Comparison of ENCODE assay signal across 1 cellular context in genomic region chr2:126886201-126886905, GRCh38.
A peak's percentile ranks its signal among the peaks of the same experiment; 100 is the strongest.
TF ChIP-seq lines count a peak whose summit lies in the region.

No MANE protein-coding gene starts in this region.

TF ChIP-seq in HEK293, 187 proteins besides CTCF, POLR2A, EP300 and RAD21 (continued from another document and continues in another):
- TF ChIP-seq ZNF398 (tag by site-specific recombination; IDR thresholded peaks at IDR 0.05) (peak; percentile 69), ZNF585B (tag by site-specific recombination; IDR thresholded peaks at IDR 0.05) (no peak), ZNF449 (tag by site-specific recombination; IDR thresholded peaks at IDR 0.05) (no peak), ZNF513 (tag by site-specific recombination; IDR thresholded peaks at IDR 0.05) (no peak), ZNF777 (tag by site-specific recombination; IDR thresholded peaks at IDR 0.05; ENCODE audit: borderline replicate concordance) (no peak), ZNF426 (tag by site-specific recombination; IDR thresholded peaks at IDR 0.05) (no peak), ZNF121 (tag by site-specific recombination; IDR thresholded peaks at IDR 0.05) (no peak), ZNF670 (tag by site-specific recombination; IDR thresholded peaks at IDR 0.05; ENCODE audit: low read depth) (no peak), ZNF366 (tag by site-specific recombination; conservative IDR thresholded peaks at IDR 0.05) (peak; percentile 53; the same call in 1 of the 2 replicates), ZNF2 (tag by site-specific recombination; IDR thresholded peaks at IDR 0.05) (peak; percentile 99), REPIN1 (tag by site-specific recombination; IDR thresholded peaks at IDR 0.05; ENCODE audit: low read depth) (no peak), ZFHX2 (tag by site-specific recombination; conservative IDR thresholded peaks at IDR 0.05) (no peak; the same call in 1 of the 2 replicates), IKZF3 (tag by site-specific recombination; IDR thresholded peaks at IDR 0.05) (0 out of 2 replicates have a peak, but pooled peaks have one; percentile 60), ZNF660 (tag by site-specific recombination; IDR thresholded peaks at IDR 0.05) (no peak), ZNF16 (tag by site-specific recombination; IDR thresholded peaks at IDR 0.05; ENCODE audit: low read depth) (no peak), ZNF214 (tag by site-specific recombination; IDR thresholded peaks at IDR 0.05; ENCODE audit: borderline replicate concordance) (no peak), ZNF621 (tag by site-specific recombination; IDR thresholded peaks at IDR 0.05) (no peak), ZNF335 (tag by site-specific recombination; conservative IDR thresholded peaks at IDR 0.05) (peak; percentile 50; the same call in 1 of the 2 replicates), ZNF629 (tag by site-specific recombination; IDR thresholded peaks at IDR 0.05) (no peak), ZNF175 (tag by site-specific recombination; IDR thresholded peaks at IDR 0.05) (no peak), GLIS2 (tag by site-specific recombination; IDR thresholded peaks at IDR 0.05) (peak; percentile 64), FEZF1 (tag by site-specific recombination; IDR thresholded peaks at IDR 0.05) (no peak), ZNF473 (tag by site-specific recombination; IDR thresholded peaks at IDR 0.05) (no peak), PATZ1 (tag by site-specific recombination; IDR thresholded peaks at IDR 0.05) (peak; percentile 56; the same call in 1 of the 2 replicates), ZNF132 (tag by site-specific recombination; IDR thresholded peaks at IDR 0.05; ENCODE audit: borderline replicate concordance) (no peak), ZNF544 (tag by site-specific recombination; IDR thresholded peaks at IDR 0.05) (no peak), ZSCAN30 (tag by site-specific recombination; IDR thresholded peaks at IDR 0.05) (no peak), KLF10 (tag by site-specific recombination; IDR thresholded peaks at IDR 0.05) (no peak), ZBTB10 (tag by site-specific recombination; IDR thresholded peaks at IDR 0.05) (no peak), ZNF776 (tag by site-specific recombination; IDR thresholded peaks at IDR 0.05; ENCODE audit: borderline replicate concordance) (no peak), BCL11B (tag by site-specific recombination; IDR thresholded peaks at IDR 0.05; ENCODE audit: low read depth) (no peak), HOXD13 (CRISPR knock-in tag; IDR thresholded peaks at IDR 0.05; ENCODE audit: borderline replicate concordance) (no peak), SCRT1 (tag by site-specific recombination; IDR thresholded peaks at IDR 0.05; ENCODE audit: borderline replicate concordance) (peak; percentile 93), ZBTB6 (tag by site-specific recombination; IDR thresholded peaks at IDR 0.05) (0 out of 2 replicates have a peak, but pooled peaks have one; percentile 44), ZNF221 (tag by site-specific recombination; IDR thresholded peaks at IDR 0.05; ENCODE audit: borderline replicate concordance) (no peak), ZNF114 (tag by site-specific recombination; IDR thresholded peaks at IDR 0.05) (no peak), HIC1 (tag by site-specific recombination; IDR thresholded peaks at IDR 0.05) (no peak), BCL11A (tag by site-specific recombination; IDR thresholded peaks at IDR 0.05; ENCODE audit: low read depth) (no peak), ZEB2 (tag by site-specific recombination; IDR thresholded peaks at IDR 0.05) (no peak), PRDM1 (tag by site-specific recombination; IDR thresholded peaks at IDR 0.05) (no peak), ZNF155 (tag by site-specific recombination; IDR thresholded peaks at IDR 0.05) (no peak), ZNF692 (tag by site-specific recombination; IDR thresholded peaks at IDR 0.05) (peak; percentile 39; the same call in 1 of the 2 replicates), ZNF292 (tag by site-specific recombination; IDR thresholded peaks at IDR 0.05; ENCODE audit: borderline replicate concordance, low read depth) (no peak), ZBTB1 (tag by site-specific recombination; IDR thresholded peaks at IDR 0.05) (no peak), ZBTB7A (tag by site-specific recombination; IDR thresholded peaks at IDR 0.05; ENCODE audit: low read depth) (no peak), ZNF549 (tag by site-specific recombination; IDR thresholded peaks at IDR 0.05) (no peak), ZBTB49 (tag by site-specific recombination; IDR thresholded peaks at IDR 0.05; ENCODE audit: low read depth) (no peak), KLF1 (tag by site-specific recombination; IDR thresholded peaks at IDR 0.05) (peak; percentile 34; the same call in 1 of the 2 replicates), ZNF707 (tag by site-specific recombination; IDR thresholded peaks at IDR 0.05) (no peak), ZNF157 (tag by site-specific recombination; IDR thresholded peaks at IDR 0.05) (no peak), MZF1 (tag by site-specific recombination; IDR thresholded peaks at IDR 0.05; ENCODE audit: borderline replicate concordance) (no peak), ZFP41 (tag by site-specific recombination; IDR thresholded peaks at IDR 0.05; ENCODE audit: borderline replicate concordance) (no peak), ZFP3 (tag by site-specific recombination; IDR thresholded peaks at IDR 0.05; ENCODE audit: low read depth) (no peak), ZNF433 (tag by site-specific recombination; IDR thresholded peaks at IDR 0.05; ENCODE audit: low read depth) (no peak)
